14 cellular contexts compared by ENCODE assay signal in genomic region chrX:132267392-132267791, GRCh38. TPM values are rescaled to one million over a fixed set of nuclear protein-coding genes. Genes with fewer than 3 reads are reported as not detected.
A peak's percentile ranks its signal among the peaks of the same experiment; 100 is the strongest.
DNase-seq lines count a peak whose midpoint lies in the region; FAIRE-seq lines count a peak whose summit lies in the region.
"Had no signal": no experiment of that assay in that cellular context is flagged by ENCODE, and none has a peak within 500 bp of the region (broad histone marks: within the 10 kb centered on the region; RNA-seq: fewer than 3 reads in every experiment).

No MANE protein-coding gene starts in this region.

- no peak overlapping the region for H3K4me3 ChIP-seq in small intestine (ENCODE audit: low read depth in 1 of 2, low read length in 2 of 2)

- WGBS in small intestine, 3 donors, result 17 to 63% (median 45%) methylated on average over 6 of the region's 6 CpGs

- H3K4me1 ChIP-seq in small intestine (ENCODE audit: control insufficient read depth in 2 of 2, insufficient read depth in 1 of 2, low read depth in 1 of 2, low read length in 1 of 2), result no peaks in the 10 kb centered on the region
- H3K4me1 ChIP-seq: Caco-2 had no signal

- H3K27me3 Mint-ChIP-seq in activated T-cell treated with anti-CD3 and anti-CD28 coated beads, Interleukin-2, amount 50 U/mL, for 24 hours, result peaks cover 36% of the 10 kb centered on the region

- H3K9me3 Mint-ChIP-seq in activated T-cell treated with anti-CD3 and anti-CD28 coated beads, Interleukin-2, amount 50 U/mL, for 24 hours, result no peaks in the 10 kb centered on the region
- H3K9me3 Mint-ChIP-seq: CD14-positive monocyte; CD8-positive, alpha-beta T cell had no signal

- no peak overlapping the region for H3K4me3 Mint-ChIP-seq in activated T-cell treated with anti-CD3 and anti-CD28 coated beads, Interleukin-2, amount 50 U/mL, for 24 hours
- H3K4me3 Mint-ChIP-seq: CD14-positive monocyte; CD8-positive, alpha-beta T cell; H9 had no signal

- H3K36me3 ChIP-seq in small intestine (ENCODE audit: control insufficient read depth in 2 of 2, insufficient read depth in 2 of 2, low read length in 2 of 2), result no peaks in the 10 kb centered on the region

- H3K27ac ChIP-seq in small intestine (ENCODE audit: low read depth in 1 of 2, low read length in 1 of 2), result no peak overlapping the region
- H3K27ac ChIP-seq: 22Rv1 had no signal

- no peak for FAIRE-seq in small intestine (lab: Jason Lieb, UNC)

- no peaks in the 10 kb centered on the region for H3K9me3 ChIP-seq in small intestine (ENCODE audit: control insufficient read depth, low read depth)
- H3K9me3 ChIP-seq: Caco-2 had no signal

- H3K27me3 ChIP-seq in small intestine (ENCODE audit: control insufficient read depth in 2 of 2, insufficient read depth in 2 of 2, low read length in 2 of 2), result no peaks in the 10 kb centered on the region

- DNase-seq in DMS53 (lab: John Stamatoyannopoulos, UW) (peak; percentile 19), DMS53 treated with DMSO at 0.1 percent for 48 hours (lab: John Stamatoyannopoulos, UW; ENCODE audit: unreplicated experiment) (no peak), NCI-H146 (lab: John Stamatoyannopoulos, UW) (peak; percentile 38), small intestine (peak; percentile 0), MV-4-11 (lab: John Stamatoyannopoulos, UW) (no peak), NCI-H446 (lab: John Stamatoyannopoulos, UW) (no peak)
- no peak for DNase-seq in activated T-cell treated with anti-CD3 and anti-CD28 coated beads, Interleukin-2, amount 50 U/mL, for 24 hours
- no peak for DNase-seq in activated T-cell treated with anti-CD3 and anti-CD28 coated beads, Interleukin-2, amount 50 U/mL, for 48 hours
- DNase-seq: Caco-2; CD8-positive, alpha-beta T cell; GOT3; H9 had no signal

- H3K27ac Mint-ChIP-seq in activated T-cell treated with anti-CD3 and anti-CD28 coated beads, Interleukin-2, amount 50 U/mL, for 24 hours, result peak overlapping the region; percentile 5
- H3K27ac Mint-ChIP-seq: CD14-positive monocyte; CD8-positive, alpha-beta T cell; H9 had no signal

- peaks cover 12% of the 10 kb centered on the region for H3K4me1 Mint-ChIP-seq in activated T-cell treated with anti-CD3 and anti-CD28 coated beads, Interleukin-2, amount 50 U/mL, for 24 hours (ENCODE audit: low read depth)
- H3K4me1 Mint-ChIP-seq: H9 had no signal

- no peaks in the 10 kb centered on the region for H3K36me3 Mint-ChIP-seq in activated T-cell treated with anti-CD3 and anti-CD28 coated beads, Interleukin-2, amount 50 U/mL, for 24 hours (ENCODE audit: low read depth)
- H3K36me3 Mint-ChIP-seq: CD14-positive monocyte; CD8-positive, alpha-beta T cell had no signal

RNA-seq across cellular contexts. Expression of gene RAP2C, which starts 48.1 kb away (rescaled TPM):
- 10 to 100 TPM; 10.8 to 19.5 (median 17.4) TPM for polyA plus RNA-seq in small intestine

Comparison
In these comparisons a context has a peak if more than half of its experiments do, and no peak if none do; other contexts are left out.
1. DNase-seq: peak in DMS53 (single experiment), NCI-H146 (single experiment) and small intestine (single experiment); none in DMS53 treated with DMSO at 0.1 percent for 48 hours (single experiment), activated T-cell treated with anti-CD3 and anti-CD28 coated beads, Interleukin-2, amount 50 U/mL, for 24 hours (single experiment), activated T-cell treated with anti-CD3 and anti-CD28 coated beads, Interleukin-2, amount 50 U/mL, for 48 hours (0 of 2), MV-4-11 (single experiment) and NCI-H446 (0 of 2).